In genomic region chr19:18233224-18233825, GRCh38 we compare ENCODE assay signal across 8 cellular contexts. TPM values are rescaled to one million over a fixed set of nuclear protein-coding genes. Genes with fewer than 3 reads are reported as not detected.
DNase-seq lines count a peak whose midpoint lies in the region; ATAC-seq and TF ChIP-seq lines count a peak whose summit lies in the region.

No MANE protein-coding gene starts in this region.

- H3K4me3 Mint-ChIP-seq in activated CD4-positive, alpha-beta T cell treated with anti-CD3 and anti-CD28 coated beads, Interleukin-2, amount 10 ng/mL, durations not matched to agents 24 days and 14 days, result no peak overlapping the region

- H3K18ac ChIP-seq in IMR-90 (ENCODE audit: low read depth, low read length), result no peak overlapping the region

- H2BK15ac ChIP-seq in IMR-90 (ENCODE audit: low read depth, low read length), result no peak overlapping the region

- peaks cover 3% of the 10 kb centered on the region; the same call in 1 of the 2 replicates for H3K9me3 ChIP-seq in IMR-90 (ENCODE audit: control insufficient read depth, insufficient read depth, low read length)

- H3K9me1 ChIP-seq in IMR-90 (ENCODE audit: insufficient read depth, low read length), result no peaks in the 10 kb centered on the region

- H3K4me1 ChIP-seq in IMR-90 (ENCODE audit: control insufficient read depth, insufficient read depth, low read length), result no peaks in the 10 kb centered on the region

- no peaks in the 10 kb centered on the region for H3K36me3 ChIP-seq in IMR-90 (ENCODE audit: control insufficient read depth, insufficient read depth, low read length)

- dilution Hi-C loops in IMR-90 (cut with HindIII; ENCODE audit: low sequenced_read_pairs, unreplicated experiment), result no loop called here

- CTCF ChIA-PET in IMR-90 (lab: Yijun Ruan, JAX), result interaction anchor here (1.0 kb wide), 1 partner anchor 25 kb away, joined by 4 read pairs; no protein-coding TSS in a partner anchor

- H3K4ac ChIP-seq in IMR-90 (ENCODE audit: low read depth, low read length), result no peak overlapping the region

- H3K79me1 ChIP-seq in IMR-90 (ENCODE audit: low read depth in 1 of 2, low read length in 2 of 2), result no peaks in the 10 kb centered on the region

- no peak overlapping the region for H3K4me2 ChIP-seq in IMR-90 (ENCODE audit: low read depth, low read length)

- H3K4me1 Mint-ChIP-seq in activated CD4-positive, alpha-beta T cell treated with anti-CD3 and anti-CD28 coated beads, Interleukin-2, amount 10 ng/mL, durations not matched to agents 24 days and 14 days, result peaks cover 4% of the 10 kb centered on the region

- intact Hi-C loops in IMR-90 (cut with micrococcal nuclease), result no loop called here
- intact Hi-C loops in activated CD4-positive, alpha-beta T cell treated with anti-CD3 and anti-CD28 coated beads, Interleukin-2, amount 10 ng/mL, durations not matched to agents 24 days and 14 days (cut with micrococcal nuclease), result no loop called here

- H4K20me1 ChIP-seq in IMR-90 (ENCODE audit: insufficient read depth, low read length), result peaks cover 5% of the 10 kb centered on the region; the same call in 1 of the 2 replicates

- BruUV-seq in IMR-90 (replicated peaks; lab: Mats Ljungman, UMichigan), result no TSS peak

- H2AK9ac ChIP-seq in IMR-90 (replicated peaks; ENCODE audit: low read depth, low read length, poor library complexity), result peak overlapping the region; percentile 5

- no peak overlapping the region for H3K4me3 ChIP-seq in IMR-90 (ENCODE audit: insufficient read depth, low read depth, low read length)

- no peak for TF ChIP-seq POLR2A in IMR-90 (IDR thresholded peaks at IDR 0.05; ENCODE audit: low read depth, low read length)
- TF ChIP-seq POLR2A in erythroblast (IDR thresholded peaks at IDR 0.05; ENCODE audit: low read length), result no peak

- 11% methylated on average over 14 of the region's 37 CpGs; no CpG with 5 or more reads in 1 of the 2 experiments for WGBS in IMR-90 (ENCODE audit: extremely low coverage in 2 of 2, insufficient read length in 1 of 2), 2 experiments

- no peak for TF ChIP-seq CTCF in IMR-90 (conservative IDR thresholded peaks at IDR 0.05; ENCODE audit: low read depth, low read length)

- no peak overlapping the region for H3K27ac ChIP-seq in IMR-90 (ENCODE audit: insufficient read depth, low read length)

- peaks cover 19% of the 10 kb centered on the region for H3K27me3 ChIP-seq in IMR-90 (ENCODE audit: control insufficient read depth, insufficient read depth, low read length)

- no peak overlapping the region for H3K23ac ChIP-seq in IMR-90 (ENCODE audit: low read depth, low read length)

- H2AFZ ChIP-seq in IMR-90 (replicated peaks; ENCODE audit: low read length, poor library complexity), result peak overlapping the region; percentile 5

- no peak overlapping the region for H3K14ac ChIP-seq in IMR-90 (replicated peaks; ENCODE audit: low read depth, low read length)

- no peak overlapping the region for H2AK5ac ChIP-seq in IMR-90 (ENCODE audit: low read depth, low read length)

- peak; percentile 93 for ATAC-seq in IMR-90 (ENCODE audit: low read depth)
- ATAC-seq in GM18907 (IDR thresholded peaks at IDR 0.05; ENCODE audit: unreplicated experiment), result no peak
- ATAC-seq in GM18861 (IDR thresholded peaks at IDR 0.05; ENCODE audit: unreplicated experiment), result no peak
- no peak for ATAC-seq in GM18520 (IDR thresholded peaks at IDR 0.05; ENCODE audit: unreplicated experiment)

- H4K91ac ChIP-seq in IMR-90 (ENCODE audit: insufficient read depth, low read depth, low read length), result no peak overlapping the region

- no peak overlapping the region for H2BK120ac ChIP-seq in IMR-90 (ENCODE audit: low read depth, low read length)

- no peak overlapping the region for H4K5ac ChIP-seq in IMR-90 (ENCODE audit: low read depth, low read length)

- H3K9ac ChIP-seq in IMR-90 (ENCODE audit: low read depth, low read length), result no peak overlapping the region

- H3K9me3 Mint-ChIP-seq in activated CD4-positive, alpha-beta T cell treated with anti-CD3 and anti-CD28 coated beads, Interleukin-2, amount 10 ng/mL, durations not matched to agents 24 days and 14 days, result peaks cover 6% of the 10 kb centered on the region

- POLR2A ChIA-PET in IMR-90 (lab: Charles Lee; ENCODE audit: unreplicated experiment), result no interaction called here

- H2BK20ac ChIP-seq in IMR-90 (ENCODE audit: low read depth, low read length), result no peak overlapping the region

- no peak overlapping the region for H3K27ac Mint-ChIP-seq in activated CD4-positive, alpha-beta T cell treated with anti-CD3 and anti-CD28 coated beads, Interleukin-2, amount 10 ng/mL, durations not matched to agents 24 days and 14 days

- no peaks in the 10 kb centered on the region for H3K36me3 Mint-ChIP-seq in activated CD4-positive, alpha-beta T cell treated with anti-CD3 and anti-CD28 coated beads, Interleukin-2, amount 10 ng/mL, durations not matched to agents 24 days and 14 days (ENCODE audit: low read depth)

- no peak overlapping the region for H4K8ac ChIP-seq in IMR-90 (ENCODE audit: low read depth in 2 of 2, low read length in 2 of 2)

- peaks cover 38% of the 10 kb centered on the region for H3K27me3 Mint-ChIP-seq in activated CD4-positive, alpha-beta T cell treated with anti-CD3 and anti-CD28 coated beads, Interleukin-2, amount 10 ng/mL, durations not matched to agents 24 days and 14 days

- in situ Hi-C loops in IMR-90 (cut with MboI; ENCODE audit: low sequenced_read_pairs), result no loop called here

- peak; percentile 79 for DNase-seq in D341Med (ENCODE audit: low spot score)
- peak; percentile 39 for DNase-seq in IMR-90
- peak; percentile 91 for DNase-seq in activated CD4-positive, alpha-beta T cell treated with anti-CD3 and anti-CD28 coated beads, Interleukin-2, amount 10 ng/mL, durations not matched to agents 24 days and 14 days
- peak; percentile 67 to 76 for DNase-seq in erythroblast (lab: John Stamatoyannopoulos, UW)
- DNase-seq in renal cortical epithelial cell (ENCODE audit: low read depth), result peak; percentile 12

- no peak overlapping the region for H3K56ac ChIP-seq in IMR-90 (ENCODE audit: extremely low read depth, insufficient read depth, low read length)

- no peak overlapping the region for H2BK5ac ChIP-seq in IMR-90 (ENCODE audit: low read depth, low read length, poor library complexity, severe bottlenecking)

- TF ChIP-seq RAD21 in IMR-90 (IDR thresholded peaks at IDR 0.05; ENCODE audit: low read length), result no peak

TF ChIP-seq in IMR-90, 13 proteins besides CTCF, POLR2A, EP300 and RAD21:
- no peak for TF ChIP-seq CEBPB (IDR thresholded peaks at IDR 0.05; ENCODE audit: low read depth, low read length)
- TF ChIP-seq MAZ (IDR thresholded peaks at IDR 0.05; ENCODE audit: borderline replicate concordance, low read depth, low read length), result no peak
- peak; percentile 28 for TF ChIP-seq RCOR1 (IDR thresholded peaks at IDR 0.05; ENCODE audit: insufficient replicate concordance, low read length)
- TF ChIP-seq MXI1 (IDR thresholded peaks at IDR 0.05; ENCODE audit: borderline replicate concordance, low read depth, low read length), result 0 out of 2 replicates have a peak, but pooled peaks have one; percentile 17
TF ChIP-seq in IMR-90: peak in this region for 2.

RNA-seq across cellular contexts. Expression of gene PDE4C, which starts 7.1 kb away (rescaled TPM):
- total RNA-seq in IMR-90 (2012; rRNA removed), result 0.18 TPM in 1 of 2 replicates, not detected in the other
- 0.22 and 0.24 TPM in 2 replicates for polyA plus RNA-seq in IMR-90 (2012; rRNA removed)
- polyA plus RNA-seq in IMR-90 (2012; cell fraction: cytosol; rRNA removed), result 0.30 and 0.40 TPM in 2 replicates
- polyA plus RNA-seq in IMR-90 (2012; cell fraction: nucleus; rRNA removed; ENCODE audit: low replicate concordance), result 3.4 and 5.3 TPM in 2 replicates
- total RNA-seq in activated CD4-positive, alpha-beta T cell treated with anti-CD3 and anti-CD28 coated beads, Interleukin-2, amount 10 ng/mL, durations not matched to agents 24 days and 14 days, result 0.14 and 0.37 TPM in 2 replicates
- total RNA-seq in renal cortical epithelial cell, result under 0.01 and 0.20 TPM in 2 replicates

RNA-seq across cellular contexts. Expression of gene RAB3A, which starts 29.5 kb away (rescaled TPM):
- total RNA-seq in IMR-90 (2012; rRNA removed) (2.8 and 3.0 TPM in 2 replicates), renal cortical epithelial cell (0.35 and 0.80 TPM in 2 replicates)
- polyA plus RNA-seq in IMR-90 (2012; rRNA removed), result 13.4 and 13.6 TPM in 2 replicates
- polyA plus RNA-seq in IMR-90 (2012; cell fraction: cytosol; rRNA removed), result 8.6 and 29.3 TPM in 2 replicates
- 35.0 and 55.7 TPM in 2 replicates for polyA plus RNA-seq in IMR-90 (2012; cell fraction: nucleus; rRNA removed; ENCODE audit: low replicate concordance)
- total RNA-seq in activated CD4-positive, alpha-beta T cell treated with anti-CD3 and anti-CD28 coated beads, Interleukin-2, amount 10 ng/mL, durations not matched to agents 24 days and 14 days, result 9.6 and 10.3 TPM in 2 replicates

RNA-seq across cellular contexts. Expression of gene MPV17L2, which starts 40.3 kb away (rescaled TPM):
- total RNA-seq in IMR-90 (2012; rRNA removed), result 7.2 TPM in 2 replicates
- 19.5 and 22.5 TPM in 2 replicates for polyA plus RNA-seq in IMR-90 (2012; rRNA removed)
- 17.4 and 27.3 TPM in 2 replicates for polyA plus RNA-seq in IMR-90 (2012; cell fraction: cytosol; rRNA removed)
- polyA plus RNA-seq in IMR-90 (2012; cell fraction: nucleus; rRNA removed; ENCODE audit: low replicate concordance), result 3.9 and 10.3 TPM in 2 replicates
- total RNA-seq in activated CD4-positive, alpha-beta T cell treated with anti-CD3 and anti-CD28 coated beads, Interleukin-2, amount 10 ng/mL, durations not matched to agents 24 days and 14 days, result 18.4 and 20.9 TPM in 2 replicates
- total RNA-seq in renal cortical epithelial cell, result 12.3 and 57.1 TPM in 2 replicates

RNA-seq across cellular contexts. Expression of gene IQCN, which starts 40.9 kb away (rescaled TPM):
- 0.18 and 0.28 TPM in 2 replicates for total RNA-seq in IMR-90 (2012; rRNA removed)
- polyA plus RNA-seq in IMR-90 (2012; rRNA removed), result 0.60 and 0.67 TPM in 2 replicates
- 0.24 and 0.29 TPM in 2 replicates for polyA plus RNA-seq in IMR-90 (2012; cell fraction: cytosol; rRNA removed)
- 6.1 and 10.8 TPM in 2 replicates for polyA plus RNA-seq in IMR-90 (2012; cell fraction: nucleus; rRNA removed; ENCODE audit: low replicate concordance)
- 2.3 and 3.0 TPM in 2 replicates for total RNA-seq in activated CD4-positive, alpha-beta T cell treated with anti-CD3 and anti-CD28 coated beads, Interleukin-2, amount 10 ng/mL, durations not matched to agents 24 days and 14 days
- 0.50 TPM in 1 of 2 replicates, not detected in the other for total RNA-seq in renal cortical epithelial cell

RNA-seq across cellular contexts. Expression of gene JUND, which starts 48.1 kb away (rescaled TPM):
- 14.2 and 22.8 TPM in 2 replicates for total RNA-seq in IMR-90 (2012; rRNA removed)
- polyA plus RNA-seq in IMR-90 (2012; rRNA removed), result 77.2 and 101 TPM in 2 replicates
- 57.0 and 329 TPM in 2 replicates for polyA plus RNA-seq in IMR-90 (2012; cell fraction: cytosol; rRNA removed)
- 200 and 259 TPM in 2 replicates for polyA plus RNA-seq in IMR-90 (2012; cell fraction: nucleus; rRNA removed; ENCODE audit: low replicate concordance)
- total RNA-seq in activated CD4-positive, alpha-beta T cell treated with anti-CD3 and anti-CD28 coated beads, Interleukin-2, amount 10 ng/mL, durations not matched to agents 24 days and 14 days, result 382 and 413 TPM in 2 replicates
- total RNA-seq in renal cortical epithelial cell, result 140 and 234 TPM in 2 replicates

Comparison
In these comparisons a context has a peak if more than half of its experiments do, and no peak if none do; other contexts are left out.
1. DNase-seq: peak in every context shown above with its lines; median percentile 91 in activated CD4-positive, alpha-beta T cell treated with anti-CD3 and anti-CD28 coated beads, Interleukin-2, amount 10 ng/mL, durations not matched to agents 24 days and 14 days; 79 in D341Med; 72 in erythroblast; 39 in IMR-90; 12 in renal cortical epithelial cell.